In the genomic region with DNA sequence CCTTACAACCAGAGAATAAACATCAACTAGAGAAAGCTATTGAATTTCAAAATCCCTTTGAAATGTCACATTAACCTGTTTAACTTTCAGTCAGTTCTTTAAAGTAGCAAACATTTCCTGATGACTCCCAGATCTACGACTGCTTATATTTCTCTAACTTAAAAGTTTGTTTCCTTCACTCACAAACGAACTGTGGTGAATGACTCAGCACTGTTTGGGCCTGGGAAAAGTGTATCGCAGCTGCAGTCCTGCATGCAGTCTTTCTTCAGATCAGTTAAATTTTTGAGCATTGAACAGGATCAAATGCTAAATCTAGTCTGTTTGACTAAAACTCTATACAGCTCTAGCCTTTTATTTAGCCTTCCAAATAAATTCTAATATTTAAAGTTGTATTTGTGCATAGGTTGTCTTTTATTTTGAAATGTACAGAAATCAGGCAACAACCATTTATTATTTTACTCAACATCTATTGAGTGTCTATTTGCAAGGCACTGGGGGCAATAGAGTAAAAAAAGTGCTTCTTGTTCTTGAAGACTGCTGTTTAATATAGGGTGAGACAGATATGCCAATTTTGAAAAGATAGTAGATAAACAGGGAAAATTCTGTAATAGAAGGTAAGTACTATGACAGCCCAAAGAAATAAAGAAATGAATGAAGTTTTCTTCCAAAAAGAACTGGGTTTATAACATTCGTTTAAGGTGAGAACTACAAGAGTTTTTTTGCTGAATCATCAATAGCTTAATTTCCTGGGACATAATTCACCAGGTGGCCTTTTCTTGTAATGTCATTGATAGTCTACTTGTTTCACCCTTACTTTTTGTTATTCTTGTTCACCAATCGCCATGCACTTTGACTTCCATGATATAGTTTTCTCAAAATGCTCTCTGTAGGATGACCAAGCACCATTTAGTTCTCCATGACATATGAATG, we compare ENCODE assay signal across 1 cellular context.
TF ChIP-seq lines count a peak whose summit lies in the region.

No MANE protein-coding gene starts in this region.

TF ChIP-seq in GM23338, 12 proteins besides CTCF, POLR2A, EP300 and RAD21:
- TF ChIP-seq ZNF462 (CRISPR knock-in tag; IDR thresholded peaks at IDR 0.05) (no peak), POLR2AphosphoS5 (IDR thresholded peaks at IDR 0.05; ENCODE audit: low read depth) (no peak), NANOG (IDR thresholded peaks at IDR 0.05; ENCODE audit: borderline replicate concordance) (no peak), EZH2 (IDR thresholded peaks at IDR 0.05; ENCODE audit: low read depth, unreplicated experiment) (no peak), STAT1 (IDR thresholded peaks at IDR 0.05; ENCODE audit: unreplicated experiment) (no peak), CREB1 (CRISPR knock-in tag; IDR thresholded peaks at IDR 0.05; ENCODE audit: low read depth) (no peak), ZNF114 (CRISPR knock-in tag; IDR thresholded peaks at IDR 0.05) (no peak)
